In genomic region chr5:44542470-44542869, GRCh38 we compare ENCODE assay signal across 26 cellular contexts.
A peak's percentile ranks its signal among the peaks of the same experiment; 100 is the strongest.
DNase-seq lines count a peak whose midpoint lies in the region; ATAC-seq and TF ChIP-seq lines count a peak whose summit lies in the region.
"Had no signal": no experiment of that assay in that cellular context is flagged by ENCODE, and none has a peak within 500 bp of the region (broad histone marks: within the 10 kb centered on the region; RNA-seq: fewer than 3 reads in every experiment).

No MANE protein-coding gene starts in this region.

- H3K23ac ChIP-seq in H9 (ENCODE audit: insufficient read length, low read depth, low read length), result no peak overlapping the region

- H3K9me3 ChIP-seq in left lung (no peaks in the 10 kb centered on the region), H9 (ENCODE audit: control insufficient read depth, low read depth, low read length) (no peaks in the 10 kb centered on the region), colonic mucosa (no peaks in the 10 kb centered on the region)
- H3K9me3 ChIP-seq: A549; BLaER1 treated with 17β-estradiol and CSF1 and Interleukin-3, amounts not matched to agents 10 nM and 100 nM had no signal

- H3K27ac ChIP-seq in left lung (no peak overlapping the region), H9 (ENCODE audit: insufficient read length, low read depth, low read length) (no peak overlapping the region), colonic mucosa (no peak overlapping the region)
- H3K27ac ChIP-seq: A549; BLaER1 treated with 17β-estradiol and CSF1 and Interleukin-3, amounts not matched to agents 10 nM and 100 nM; RWPE1; SK-N-MC had no signal

- H3K9me3 Mint-ChIP-seq in immature natural killer cell (peaks cover 2 to 14% (median 10%) of the 10 kb centered on the region in 6 donors), H9 (no peaks in the 10 kb centered on the region)
- H3K9me3 Mint-ChIP-seq: CD4-positive, alpha-beta T cell had no signal

- no peak overlapping the region for H3K14ac ChIP-seq in H9 (ENCODE audit: insufficient read depth, low read length)

- no peaks in the 10 kb centered on the region for H3K36me3 ChIP-seq in left lung
- H3K36me3 ChIP-seq in colonic mucosa, result no peaks in the 10 kb centered on the region
- H3K36me3 ChIP-seq: BLaER1 treated with 17β-estradiol and CSF1 and Interleukin-3, amounts not matched to agents 10 nM and 100 nM had no signal

- H3K4me2 ChIP-seq in H9 (ENCODE audit: insufficient read depth, insufficient read length, low read length), result no peak overlapping the region
- H3K4me2 ChIP-seq: A549; BLaER1 treated with 17β-estradiol and CSF1 and Interleukin-3, amounts not matched to agents 10 nM and 100 nM had no signal

- ATAC-seq in left lung, result no peak
- ATAC-seq: A549, K562, Panc1 had no signal

- no peak overlapping the region for H2AFZ ChIP-seq in H9 (ENCODE audit: low read length)

- no peak overlapping the region for H3K4me3 Mint-ChIP-seq in immature natural killer cell
- H3K4me3 Mint-ChIP-seq in H9, result no peak overlapping the region
- H3K4me3 Mint-ChIP-seq: CD4-positive, alpha-beta T cell had no signal

- intact Hi-C loops in left lung (cut with DNase I) (loop anchor here in 1 of 2 donors (10.0 kb wide), 1 partner anchor 222 kb away; no protein-coding TSS in a partner anchor), colonic mucosa (cut with DNase I) (no loop called here)

- H3K79me1 ChIP-seq in H9 (ENCODE audit: insufficient read depth, low read depth, low read length, poor library complexity, severe bottlenecking), result no peaks in the 10 kb centered on the region

- no peak overlapping the region for H2BK12ac ChIP-seq in H9 (ENCODE audit: insufficient read length, low read depth, low read length)

- H3T11ph ChIP-seq in H9 (ENCODE audit: low read length), result no peak overlapping the region

- H3K56ac ChIP-seq in H9 (ENCODE audit: insufficient read length, low read depth, low read length), result no peak overlapping the region

- H2BK20ac ChIP-seq in H9 (ENCODE audit: low read depth, low read length, poor library complexity, severe bottlenecking), result no peak overlapping the region

- no peak overlapping the region for H3K4ac ChIP-seq in H9 (ENCODE audit: low read depth, low read length)

- WGBS in H9 (ENCODE audit: extremely low coverage, insufficient read length, low lambda C conversion rate), result no CpG with 5 or more reads among the region's 1 CpG

- no peak overlapping the region for H3K18ac ChIP-seq in H9 (ENCODE audit: insufficient read length, low read depth, low read length)

- no peaks in the 10 kb centered on the region for H3K4me1 ChIP-seq in left lung
- H3K4me1 ChIP-seq in H9 (ENCODE audit: insufficient read depth, low read length), result no peaks in the 10 kb centered on the region
- no peaks in the 10 kb centered on the region for H3K4me1 ChIP-seq in colonic mucosa
- H3K4me1 ChIP-seq: A549; BLaER1 treated with 17β-estradiol and CSF1 and Interleukin-3, amounts not matched to agents 10 nM and 100 nM had no signal

- H3K36me3 Mint-ChIP-seq in immature natural killer cell (no peaks in the 10 kb centered on the region), H9 (ENCODE audit: insufficient read depth in 1 of 3, low read depth in 3 of 3) (no peaks in the 10 kb centered on the region)

- H3K79me2 ChIP-seq in H9 (ENCODE audit: insufficient read depth, low read length), result no peaks in the 10 kb centered on the region

- H2BK5ac ChIP-seq in H9 (ENCODE audit: insufficient read length, low read length), result no peak overlapping the region

- H4K91ac ChIP-seq in H9 (ENCODE audit: insufficient read length, low read depth, low read length), result no peak overlapping the region

- DNase-seq in HCEC 1CT, result peak; percentile 45
- DNase-seq in OCI-M1 (lab: John Stamatoyannopoulos, UW), result peak; percentile 7
- DNase-seq in fibroblast of gingiva (ENCODE audit: low read depth), result peak; percentile 11
- DNase-seq in foreskin fibroblast, result peak; percentile 12 to 42
- no peak for DNase-seq in left lung
- no peak for DNase-seq in immature natural killer cell
- no peak for DNase-seq in H9
- no peak for DNase-seq in colonic mucosa
- DNase-seq: AML-193; CD4-positive, alpha-beta T cell; GOT3; Kasumi-1; MV-4-11; NCI-H1105 treated with DMSO at 0.1 percent for 48 hours; NCI-H146; NCI-H2029; NCI-H446; NCI-H524 treated with DMSO at 0.1 percent for 48 hours; NCI-H82; SHP77 had no signal

- H3K4me1 Mint-ChIP-seq in immature natural killer cell (no peaks in the 10 kb centered on the region), H9 (no peaks in the 10 kb centered on the region)

- H3K27me3 Mint-ChIP-seq in immature natural killer cell (ENCODE audit: low read depth in 3 of 3) (peaks cover 2 to 4% (median 2%) of the 10 kb centered on the region in 3 donors), H9 (ENCODE audit: low read depth) (no peaks in the 10 kb centered on the region)
- H3K27me3 Mint-ChIP-seq: CD4-positive, alpha-beta T cell had no signal

- TF ChIP-seq CTCF in foreskin fibroblast (IDR thresholded peaks at IDR 0.05; ENCODE audit: low read depth, low read length) (no peak), left lung (IDR thresholded peaks at IDR 0.05) (no peak), H9 (conservative IDR thresholded peaks at IDR 0.05) (no peak), colonic mucosa (IDR thresholded peaks at IDR 0.05) (no peak)

- no peak overlapping the region for H4K5ac ChIP-seq in H9 (ENCODE audit: insufficient read length, low read depth, low read length)

- H3K27ac Mint-ChIP-seq in immature natural killer cell (no peak overlapping the region), H9 (no peak overlapping the region)
- H3K27ac Mint-ChIP-seq: CD4-positive, alpha-beta T cell had no signal

- no peak overlapping the region for H2BK15ac ChIP-seq in H9 (ENCODE audit: low read depth, low read length)

- H3K23me2 ChIP-seq in H9 (ENCODE audit: insufficient read length, low read depth, low read length, poor library complexity, severe bottlenecking), result no peaks in the 10 kb centered on the region

- no peaks in the 10 kb centered on the region for H4K20me1 ChIP-seq in H9 (ENCODE audit: control insufficient read depth, insufficient read depth, insufficient read length)
- H4K20me1 ChIP-seq: BLaER1 treated with 17β-estradiol and CSF1 and Interleukin-3, amounts not matched to agents 10 nM and 100 nM had no signal

- H3K27me3 ChIP-seq in left lung (no peaks in the 10 kb centered on the region), H9 (ENCODE audit: insufficient read depth, low read length) (no peaks in the 10 kb centered on the region), colonic mucosa (no peaks in the 10 kb centered on the region)
- H3K27me3 ChIP-seq: BLaER1 treated with 17β-estradiol and CSF1 and Interleukin-3, amounts not matched to agents 10 nM and 100 nM had no signal

- no peak overlapping the region for H2AK5ac ChIP-seq in H9 (ENCODE audit: insufficient read length, low read length)

- H3K9ac ChIP-seq in H9 (ENCODE audit: extremely low read depth, insufficient read length, low read length) (no peak overlapping the region), colonic mucosa (ENCODE audit: low read depth in 2 of 2, low read length in 2 of 2) (no peak overlapping the region)
- H3K9ac ChIP-seq: BLaER1 treated with 17β-estradiol and CSF1 and Interleukin-3, amounts not matched to agents 10 nM and 100 nM had no signal

- no peak overlapping the region for H3K4me3 ChIP-seq in foreskin fibroblast (ENCODE audit: low read depth in 1 of 2, low read length in 2 of 2)
- H3K4me3 ChIP-seq in left lung, result no peak overlapping the region
- no peak overlapping the region for H3K4me3 ChIP-seq in colonic mucosa
- H3K4me3 ChIP-seq: A549; BLaER1 treated with 17β-estradiol and CSF1 and Interleukin-3, amounts not matched to agents 10 nM and 100 nM; K562; SK-N-MC had no signal

- no peak overlapping the region for H2BK120ac ChIP-seq in H9 (ENCODE audit: low read depth, low read length, poor library complexity, severe bottlenecking)

- no peak overlapping the region for H4K8ac ChIP-seq in H9 (replicated peaks; ENCODE audit: insufficient read length, low read depth, low read length)

Comparison
In these comparisons a context has a peak if more than half of its experiments do, and no peak if none do; other contexts are left out.
1. DNase-seq: peak in HCEC 1CT (single experiment), OCI-M1 (single experiment), fibroblast of gingiva (single experiment) and foreskin fibroblast (2 of 2); none in left lung (0 of 2), immature natural killer cell (0 of 3), H9 (single experiment) and colonic mucosa (single experiment).